Comparison of ENCODE assay signal across 8 cellular contexts in genomic region chr17:16491703-16492612, GRCh38. TPM values are rescaled to one million over a fixed set of nuclear protein-coding genes. Genes with fewer than 3 reads are reported as not detected.
DNase-seq lines count a peak whose midpoint lies in the region; ATAC-seq and TF ChIP-seq lines count a peak whose summit lies in the region.

Gene LRRC75A (minus strand): TSS chr17:16492193. CDS start chr17:16491990, 203 bp downstream.

- peak; percentile 52 to 61 for DNase-seq in activated CD4-positive, alpha-beta T cell treated with anti-CD3 and anti-CD28 coated beads for 4 hours
- no peak for DNase-seq in lung (ENCODE audit: low spot score)
- DNase-seq in stimulated activated CD4-positive, alpha-beta T cell treated with anti-CD3 and anti-CD28 coated beads, TNF-alpha, amount 100 ng/mL, for 48 hours (ENCODE audit: low read depth in 3 of 3) = peak; percentile 11 to 48 (median 11)

- H3K36me3 ChIP-seq in Loucy (ENCODE audit: insufficient read depth, low read length) (no peaks in the 10 kb centered on the region), duodenal mucosa (ENCODE audit: control insufficient read depth in 1 of 2, insufficient read depth in 2 of 2, low read length in 2 of 2) (peaks cover 0 to 3% of the 10 kb centered on the region in 2 donors), lung (ENCODE audit: control insufficient read depth in 2 of 2, insufficient read depth in 2 of 2, low read length in 2 of 2) (no peaks in the 10 kb centered on the region)

- H3K9me2 ChIP-seq in Loucy (replicated peaks; ENCODE audit: low read depth, low read length) = no peaks in the 10 kb centered on the region

- no peaks in the 10 kb centered on the region for H3K79me2 ChIP-seq in Loucy (ENCODE audit: insufficient read depth, low read length)

- H3K9me3 ChIP-seq in Loucy (ENCODE audit: insufficient read depth, low read depth, low read length) (no peaks in the 10 kb centered on the region), duodenal mucosa (ENCODE audit: control insufficient read depth in 1 of 2, low read length in 2 of 2) (no peaks in the 10 kb centered on the region), lung (ENCODE audit: control insufficient read depth in 2 of 2, insufficient read depth in 1 of 2, low read length in 1 of 2) (no peaks in the 10 kb centered on the region)

- TF ChIP-seq CTCF in Loucy (conservative IDR thresholded peaks at IDR 0.05; ENCODE audit: low read length) (0 out of 2 replicates have a peak, but pooled peaks have one; percentile 14), lung (IDR thresholded peaks at IDR 0.05; ENCODE audit: control extremely low read depth, extremely low read depth) (no peak)

- H3F3A ChIP-seq in Loucy (ENCODE audit: low read depth) = no peaks in the 10 kb centered on the region

- H3K27me3 ChIP-seq in Loucy (ENCODE audit: insufficient read depth, low read length, poor library complexity, severe bottlenecking) = peaks cover 8% of the 10 kb centered on the region
- no peaks in the 10 kb centered on the region for H3K27me3 ChIP-seq in duodenal mucosa (ENCODE audit: control insufficient read depth in 1 of 2, insufficient read depth in 2 of 2, low read length in 2 of 2)
- peaks cover 3% of the 10 kb centered on the region for H3K27me3 ChIP-seq in lung (ENCODE audit: control insufficient read depth, insufficient read depth)

- H3K4me3 ChIP-seq in Loucy (ENCODE audit: low read length, poor library complexity, severe bottlenecking) (peak within 1 kb of the TSS; percentile 70), duodenal mucosa (ENCODE audit: low read depth in 1 of 2, low read length in 2 of 2) (peak within 1 kb of the TSS; percentile 79 to 87), lung (peak within 1 kb of the TSS; percentile 60)

- H3K9ac ChIP-seq in Loucy (ENCODE audit: low read depth, low read length, poor library complexity, severe bottlenecking) (no peak within 1 kb of the TSS), duodenal mucosa (ENCODE audit: low read depth in 1 of 2, low read length in 2 of 2) (peak within 1 kb of the TSS; percentile 85 to 90)

- peak within 1 kb of the TSS; percentile 28 for H3K27ac ChIP-seq in duodenal mucosa (ENCODE audit: low read depth, low read length)
- no peak within 1 kb of the TSS for H3K27ac ChIP-seq in lung (ENCODE audit: low read depth in 1 of 2, low read length in 1 of 2)

- H3K4me1 ChIP-seq in Loucy (ENCODE audit: insufficient read depth, low read length, poor library complexity, severe bottlenecking) (peaks cover 6% of the 10 kb centered on the region), duodenal mucosa (ENCODE audit: control insufficient read depth in 1 of 2, insufficient read depth in 2 of 2, low read length in 2 of 2) (peaks cover 31 to 45% of the 10 kb centered on the region in 2 donors), lung (ENCODE audit: control insufficient read depth in 2 of 2, insufficient read depth in 2 of 2, low read length in 2 of 2) (peaks cover 0 to 8% of the 10 kb centered on the region in 2 donors)

- 1% methylated on average over 56 to 134 of the region's 134 CpGs for WGBS in lung, 2 donors

- peak within 1 kb of the TSS; percentile 74 for H3K4me2 ChIP-seq in Loucy (ENCODE audit: low read depth, low read length, poor library complexity, severe bottlenecking)

- ATAC-seq in GM18502 (IDR thresholded peaks at IDR 0.05; ENCODE audit: poor library complexity, unreplicated experiment) (peak; percentile 63), lung (ENCODE audit: insufficient read depth, low FRiP score) (peak; percentile 76), HG03378 (IDR thresholded peaks at IDR 0.05; ENCODE audit: unreplicated experiment) (no peak), HG02588 (IDR thresholded peaks at IDR 0.05; ENCODE audit: unreplicated experiment) (no peak)

- no peaks in the 10 kb centered on the region for H4K20me1 ChIP-seq in Loucy (ENCODE audit: insufficient read depth, low read length, poor library complexity, severe bottlenecking)

- H2AFZ ChIP-seq in Loucy (ENCODE audit: low read length) = peak within 1 kb of the TSS; percentile 29; the same call in 1 of the 2 replicates

RNA-seq across cellular contexts. Expression of gene LRRC75A, which starts in this region (rescaled TPM):
- total RNA-seq in lung = 1 to 10 TPM; 3.3 to 3.4 TPM
- 1 to 10 TPM in 1 of 2 donors, under 1 TPM in 1; 0.68 to 1.6 TPM for polyA plus RNA-seq in lung

Comparison
In these comparisons a context has a peak if more than half of its experiments do, and no peak if none do; other contexts are left out.
1. ATAC-seq: peak in GM18502 (single experiment) and lung (single experiment); none in HG03378 (single experiment) and HG02588 (single experiment).
2. Peak in every context shown above with its lines, with median percentiles within 50 percentile points of each other: H3K4me3 ChIP-seq.